ENCODE assay signal across 1 cellular context in the genomic region with DNA sequence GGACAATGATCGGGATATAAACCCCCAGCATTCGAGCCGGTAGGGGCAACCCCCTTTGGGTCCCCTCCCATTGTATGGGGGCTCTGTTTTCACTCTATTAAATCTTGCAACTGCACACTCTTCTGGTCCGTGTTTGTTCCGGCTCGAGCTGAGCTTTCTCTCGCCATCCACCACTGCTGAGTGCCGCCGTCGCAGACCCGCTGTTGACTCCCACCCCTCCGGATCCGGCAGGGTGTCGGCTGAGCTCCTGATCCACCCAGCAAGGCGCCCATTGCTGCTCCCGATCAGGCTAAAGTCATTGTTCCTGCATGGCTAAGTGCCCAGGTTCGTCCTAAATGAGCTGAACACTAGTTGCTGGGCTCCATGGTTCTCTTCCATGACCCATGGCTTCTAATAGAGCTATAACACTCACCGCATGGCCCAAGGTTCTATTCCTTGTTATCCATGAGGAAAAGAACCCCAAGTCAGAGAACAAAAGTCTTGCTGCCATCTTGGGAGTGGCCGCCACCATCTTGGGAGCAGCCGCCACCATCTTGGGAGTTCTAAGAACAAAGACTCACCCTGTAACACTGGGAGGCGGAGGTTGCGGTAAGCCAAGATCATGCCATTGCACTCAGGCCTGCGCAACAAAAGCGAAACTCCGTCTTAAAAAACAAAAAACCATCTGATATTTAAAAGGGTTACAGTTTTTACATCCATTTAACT.
TF ChIP-seq lines count a peak whose summit lies in the region.

No MANE protein-coding gene starts in this region.

TF ChIP-seq in GM23338, 12 proteins besides CTCF, POLR2A, EP300 and RAD21 (continued from another document):
- TF ChIP-seq EZH2phosphoT487 (IDR thresholded peaks at IDR 0.05; ENCODE audit: unreplicated experiment): no peak
- TF ChIP-seq, protein P1, sequence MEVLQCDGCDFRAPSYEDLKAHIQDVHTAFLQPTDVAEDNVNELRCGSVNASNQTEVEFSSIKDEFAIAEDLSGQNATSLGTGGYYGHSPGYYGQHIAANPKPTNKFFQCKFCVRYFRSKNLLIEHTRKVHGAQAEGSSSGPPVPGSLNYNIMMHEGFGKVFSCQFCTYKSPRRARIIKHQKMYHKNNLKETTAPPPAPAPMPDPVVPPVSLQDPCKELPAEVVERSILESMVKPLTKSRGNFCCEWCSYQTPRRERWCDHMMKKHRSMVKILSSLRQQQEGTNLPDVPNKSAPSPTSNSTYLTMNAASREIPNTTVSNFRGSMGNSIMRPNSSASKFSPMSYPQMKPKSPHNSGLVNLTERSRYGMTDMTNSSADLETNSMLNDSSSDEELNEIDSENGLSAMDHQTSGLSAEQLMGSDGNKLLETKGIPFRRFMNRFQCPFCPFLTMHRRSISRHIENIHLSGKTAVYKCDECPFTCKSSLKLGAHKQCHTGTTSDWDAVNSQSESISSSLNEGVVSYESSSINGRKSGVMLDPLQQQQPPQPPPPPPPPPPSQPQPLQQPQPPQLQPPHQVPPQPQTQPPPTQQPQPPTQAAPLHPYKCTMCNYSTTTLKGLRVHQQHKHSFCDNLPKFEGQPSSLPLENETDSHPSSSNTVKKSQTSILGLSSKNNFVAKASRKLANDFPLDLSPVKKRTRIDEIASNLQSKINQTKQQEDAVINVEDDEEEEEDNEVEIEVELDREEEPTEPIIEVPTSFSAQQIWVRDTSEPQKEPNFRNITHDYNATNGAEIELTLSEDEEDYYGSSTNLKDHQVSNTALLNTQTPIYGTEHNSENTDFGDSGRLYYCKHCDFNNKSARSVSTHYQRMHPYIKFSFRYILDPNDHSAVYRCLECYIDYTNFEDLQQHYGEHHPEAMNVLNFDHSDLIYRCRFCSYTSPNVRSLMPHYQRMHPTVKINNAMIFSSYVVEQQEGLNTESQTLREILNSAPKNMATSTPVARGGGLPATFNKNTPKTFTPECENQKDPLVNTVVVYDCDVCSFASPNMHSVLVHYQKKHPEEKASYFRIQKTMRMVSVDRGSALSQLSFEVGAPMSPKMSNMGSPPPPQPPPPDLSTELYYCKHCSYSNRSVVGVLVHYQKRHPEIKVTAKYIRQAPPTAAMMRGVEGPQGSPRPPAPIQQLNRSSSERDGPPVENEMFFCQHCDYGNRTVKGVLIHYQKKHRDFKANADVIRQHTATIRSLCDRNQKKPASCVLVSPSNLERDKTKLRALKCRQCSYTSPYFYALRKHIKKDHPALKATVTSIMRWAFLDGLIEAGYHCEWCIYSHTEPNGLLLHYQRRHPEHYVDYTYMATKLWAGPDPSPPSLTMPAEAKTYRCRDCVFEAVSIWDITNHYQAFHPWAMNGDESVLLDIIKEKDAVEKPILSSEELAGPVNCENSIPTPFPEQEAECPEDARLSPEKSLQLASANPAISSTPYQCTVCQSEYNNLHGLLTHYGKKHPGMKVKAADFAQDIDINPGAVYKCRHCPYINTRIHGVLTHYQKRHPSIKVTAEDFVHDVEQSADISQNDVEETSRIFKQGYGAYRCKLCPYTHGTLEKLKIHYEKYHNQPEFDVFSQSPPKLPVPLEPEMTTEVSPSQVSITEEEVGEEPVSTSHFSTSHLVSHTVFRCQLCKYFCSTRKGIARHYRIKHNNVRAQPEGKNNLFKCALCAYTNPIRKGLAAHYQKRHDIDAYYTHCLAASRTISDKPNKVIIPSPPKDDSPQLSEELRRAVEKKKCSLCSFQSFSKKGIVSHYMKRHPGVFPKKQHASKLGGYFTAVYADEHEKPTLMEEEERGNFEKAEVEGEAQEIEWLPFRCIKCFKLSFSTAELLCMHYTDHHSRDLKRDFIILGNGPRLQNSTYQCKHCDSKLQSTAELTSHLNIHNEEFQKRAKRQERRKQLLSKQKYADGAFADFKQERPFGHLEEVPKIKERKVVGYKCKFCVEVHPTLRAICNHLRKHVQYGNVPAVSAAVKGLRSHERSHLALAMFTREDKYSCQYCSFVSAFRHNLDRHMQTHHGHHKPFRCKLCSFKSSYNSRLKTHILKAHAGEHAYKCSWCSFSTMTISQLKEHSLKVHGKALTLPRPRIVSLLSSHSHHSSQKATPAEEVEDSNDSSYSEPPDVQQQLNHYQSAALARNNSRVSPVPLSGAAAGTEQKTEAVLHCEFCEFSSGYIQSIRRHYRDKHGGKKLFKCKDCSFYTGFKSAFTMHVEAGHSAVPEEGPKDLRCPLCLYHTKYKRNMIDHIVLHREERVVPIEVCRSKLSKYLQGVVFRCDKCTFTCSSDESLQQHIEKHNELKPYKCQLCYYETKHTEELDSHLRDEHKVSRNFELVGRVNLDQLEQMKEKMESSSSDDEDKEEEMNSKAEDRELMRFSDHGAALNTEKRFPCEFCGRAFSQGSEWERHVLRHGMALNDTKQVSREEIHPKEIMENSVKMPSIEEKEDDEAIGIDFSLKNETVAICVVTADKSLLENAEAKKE (CRISPR knock-in tag; IDR thresholded peaks at IDR 0.05): no peak
